In the genomic region with DNA sequence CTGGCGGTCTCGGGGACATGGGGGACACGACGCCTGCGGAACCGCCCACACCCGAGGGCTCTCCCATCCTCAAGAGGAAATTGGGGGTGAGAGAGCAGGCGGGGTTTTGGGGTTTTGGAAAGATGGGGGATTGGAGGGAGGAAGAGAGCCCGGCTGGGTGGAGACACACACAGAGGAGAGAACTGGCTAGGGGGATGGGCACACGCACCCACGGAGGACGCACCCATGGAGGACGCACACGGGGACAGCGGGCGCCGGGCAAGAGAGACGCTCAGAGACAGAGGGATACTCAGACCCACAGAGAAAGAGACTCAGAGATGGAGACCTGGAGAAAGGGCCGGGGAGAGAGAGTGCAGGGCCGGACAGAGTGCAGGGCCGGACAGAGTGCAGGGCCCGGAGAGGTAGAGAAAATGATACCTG, we compare ENCODE assay signal across 12 cellular contexts. TPM values are rescaled to one million over a fixed set of nuclear protein-coding genes. Genes with fewer than 3 reads are reported as not detected.
DNase-seq lines count a peak whose midpoint lies in the region; ATAC-seq and TF ChIP-seq lines count a peak whose summit lies in the region.
"Had no signal": no experiment of that assay in that cellular context is flagged by ENCODE, and none has a peak within 500 bp of the region (broad histone marks: within the 10 kb centered on the region; RNA-seq: fewer than 3 reads in every experiment).

No MANE protein-coding gene starts in this region.

- CTCF ChIA-PET in HEK293 (lab: Yijun Ruan, JAX) = interaction anchor here (0.8 to 0.9 kb wide), 2 partner anchors 21 to 69 kb away, joined by 3 read pairs; no protein-coding TSS in a partner anchor

- no peaks in the 10 kb centered on the region for H3K9me3 Mint-ChIP-seq in central memory CD8-positive, alpha-beta T cell
- H3K9me3 Mint-ChIP-seq: WTC11 had no signal

- H3K27me3 ChIP-seq in prostate gland (replicated peaks; ENCODE audit: insufficient read depth) = no peaks in the 10 kb centered on the region

- intact Hi-C loops in prostate gland (cut with DNase I) (no loop called here), head of caudate nucleus (cut with DNase I) (no loop called here)

- H3K36me3 Mint-ChIP-seq in central memory CD8-positive, alpha-beta T cell (ENCODE audit: insufficient read depth) = peaks cover 7% of the 10 kb centered on the region

- peak; percentile 12 for ATAC-seq in central memory CD8-positive, alpha-beta T cell (replicated peaks; ENCODE audit: extremely low read depth, poor library complexity, severe bottlenecking)
- ATAC-seq: WTC11 had no signal

- no peak for TF ChIP-seq POLR2A in prostate gland (IDR thresholded peaks at IDR 0.05)

- 67% methylated on average over 22 of the region's 22 CpGs for WGBS in prostate gland

- H3K27ac Mint-ChIP-seq in central memory CD8-positive, alpha-beta T cell (ENCODE audit: low read depth) = peak overlapping the region; percentile 81
- H3K27ac Mint-ChIP-seq: WTC11 had no signal

- H3K4me3 Mint-ChIP-seq in central memory CD8-positive, alpha-beta T cell = peak overlapping the region; percentile 84
- H3K4me3 Mint-ChIP-seq: WTC11 had no signal

- H3K4me1 ChIP-seq in HEK293 (ENCODE audit: control insufficient read depth, insufficient read depth, low read length) = no peaks in the 10 kb centered on the region; the same call in 1 of the 2 replicates
- H3K4me1 ChIP-seq in prostate gland (replicated peaks) = no peaks in the 10 kb centered on the region

- peaks cover 33% of the 10 kb centered on the region for H3K4me1 Mint-ChIP-seq in central memory CD8-positive, alpha-beta T cell
- H3K4me1 Mint-ChIP-seq: WTC11 had no signal

- H3K27me3 Mint-ChIP-seq in central memory CD8-positive, alpha-beta T cell = no peaks in the 10 kb centered on the region

- POLR2A ChIA-PET in HEK293 (lab: Yijun Ruan, JAX) = no interaction called here

- H3K36me3 ChIP-seq in HEK293 (ENCODE audit: control insufficient read depth in 2 of 2, insufficient read depth in 1 of 2, low read length in 2 of 2) = no peaks in the 10 kb centered on the region
- H3K36me3 ChIP-seq in prostate gland = no peaks in the 10 kb centered on the region

- DNase-seq in NOMO-1 treated with DMSO at 0.1 percent for 48 hours (lab: John Stamatoyannopoulos, UW; ENCODE audit: unreplicated experiment) (peak; percentile 50), NOMO-1 treated with dmso at 0.1 percent for 144 hours (lab: John Stamatoyannopoulos, UW; ENCODE audit: unreplicated experiment) (no peak), prostate gland (ENCODE audit: low spot score) (no peak), head of caudate nucleus (no peak), NCI-H1048 (lab: John Stamatoyannopoulos, UW) (no peak), NCI-H2171 (lab: John Stamatoyannopoulos, UW) (no peak)
- no peak for DNase-seq in central memory CD8-positive, alpha-beta T cell (ENCODE audit: low spot score in 2 of 2)
- DNase-seq: KG1 had no signal

- no peak overlapping the region for H3K4me3 ChIP-seq in HEK293 (ENCODE audit: low read depth, low read length)
- peak overlapping the region; percentile 15 to 18 for H3K4me3 ChIP-seq in prostate gland

- H3K27ac ChIP-seq in HEK293 (ENCODE audit: extremely low read depth, low read depth, low read length) (peak overlapping the region; percentile 62; the same call in 1 of the 2 replicates), prostate gland (no peak overlapping the region)
- H3K27ac ChIP-seq: 22Rv1 had no signal

- H3K9me3 ChIP-seq in HEK293 (ENCODE audit: control insufficient read depth, insufficient read depth, low read depth, low read length) (no peaks in the 10 kb centered on the region; the same call in 1 of the 2 replicates), prostate gland (no peaks in the 10 kb centered on the region)

- TF ChIP-seq CTCF in HEK293 (tag by site-specific recombination; IDR thresholded peaks at IDR 0.05) (no peak), prostate gland (IDR thresholded peaks at IDR 0.05) (no peak)

TF ChIP-seq in HEK293, 187 proteins besides CTCF, POLR2A, EP300 and RAD21:
- TF ChIP-seq IKZF3 (tag by site-specific recombination; IDR thresholded peaks at IDR 0.05) (no peak), ZNF585B (tag by site-specific recombination; IDR thresholded peaks at IDR 0.05) (no peak), SALL2 (tag by site-specific recombination; IDR thresholded peaks at IDR 0.05; ENCODE audit: borderline replicate concordance) (no peak), SP7 (tag by site-specific recombination; IDR thresholded peaks at IDR 0.05) (no peak), ZNF24 (tag by site-specific recombination; IDR thresholded peaks at IDR 0.05) (no peak), ZNF416 (tag by site-specific recombination; IDR thresholded peaks at IDR 0.05) (no peak), BCL11A (tag by site-specific recombination; IDR thresholded peaks at IDR 0.05; ENCODE audit: low read depth) (no peak), GLI4 (tag by site-specific recombination; IDR thresholded peaks at IDR 0.05) (no peak)
- TF ChIP-seq, protein P1, sequence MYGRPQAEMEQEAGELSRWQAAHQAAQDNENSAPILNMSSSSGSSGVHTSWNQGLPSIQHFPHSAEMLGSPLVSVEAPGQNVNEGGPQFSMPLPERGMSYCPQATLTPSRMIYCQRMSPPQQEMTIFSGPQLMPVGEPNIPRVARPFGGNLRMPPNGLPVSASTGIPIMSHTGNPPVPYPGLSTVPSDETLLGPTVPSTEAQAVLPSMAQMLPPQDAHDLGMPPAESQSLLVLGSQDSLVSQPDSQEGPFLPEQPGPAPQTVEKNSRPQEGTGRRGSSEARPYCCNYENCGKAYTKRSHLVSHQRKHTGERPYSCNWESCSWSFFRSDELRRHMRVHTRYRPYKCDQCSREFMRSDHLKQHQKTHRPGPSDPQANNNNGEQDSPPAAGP (tag by site-specific recombination; IDR thresholded peaks at IDR 0.05) = no peak

RNA-seq across cellular contexts. Expression of a gene that starts 52.1 kb away (rescaled TPM):
- total RNA-seq in prostate gland = 10 to 100 TPM in 1 of 2 donors, 1 to 10 TPM in 1; 1.6 to 14.1 TPM
- total RNA-seq: RPMI7951 had no signal

RNA-seq across cellular contexts. Expression of a gene that starts 53.3 kb away (rescaled TPM):
- total RNA-seq in prostate gland = 100 to 1,000 TPM; 368 to 618 TPM
